Comparison of ENCODE assay signal across 26 cellular contexts in genomic region chr6:156633291-156633690, GRCh38.
"Had no signal": no experiment of that assay in that cellular context is flagged by ENCODE, and none has a peak within 500 bp of the region (broad histone marks: within the 10 kb centered on the region; RNA-seq: fewer than 3 reads in every experiment).

No MANE protein-coding gene starts in this region.

- DNase-seq: activated CD4-positive, alpha-beta memory T cell treated with anti-CD3 and anti-CD28 coated beads, Interleukin-2, amount 10 ng/mL, durations not matched to agents 7 days and 5 days; activated CD4-positive, alpha-beta T cell treated with anti-CD3 and anti-CD28 coated beads, Interleukin-2, amount 10 ng/mL, durations not matched to agents 24 days and 14 days; activated CD4-positive, CD25-positive, alpha-beta regulatory T cell treated with anti-CD3 and anti-CD28 coated beads, Interleukin-2, amount 50 U/mL, for 72 hours; activated CD8-positive, alpha-beta memory T cell treated with anti-CD3 and anti-CD28 coated beads, Interleukin-2, amount 50 U/mL, for 48 hours; activated T-cell treated with anti-CD3 and anti-CD28 coated beads, Interleukin-2, amount 50 U/mL, for 48 hours; anterior cingulate cortex; effector CD8-positive, alpha-beta T cell; kidney glomerular epithelial cell; left ventricle myocardium inferior; nucleus accumbens; pancreas; stimulated activated CD4-positive, alpha-beta T cell treated with anti-CD3 and anti-CD28 coated beads, Interleukin-15, amount 100 ng/mL, for 24 hours; stimulated activated CD4-positive, alpha-beta T cell treated with anti-CD3 and anti-CD28 coated beads, Interleukin-2, amount 100 ng/mL, for 24 hours; stimulated activated naive CD4-positive, alpha-beta T cell treated with Interleukin-2 at 50 U/mL for 16 hours; T-helper 17 cell; T1000; WERI-Rb-1 had no signal

- H3K9me3 Mint-ChIP-seq: activated CD4-positive, alpha-beta memory T cell treated with anti-CD3 and anti-CD28 coated beads, Interleukin-2, amount 10 ng/mL, durations not matched to agents 7 days and 5 days; activated CD4-positive, alpha-beta T cell treated with anti-CD3 and anti-CD28 coated beads, Interleukin-2, amount 10 ng/mL, durations not matched to agents 24 days and 14 days; activated naive CD4-positive, alpha-beta T cell treated with anti-CD3 and anti-CD28 coated beads, Interleukin-2, amount 50 U/mL, for 24 hours; activated T-helper 2 cell treated with anti-CD3 and anti-CD28 coated beads, Interferon-gamma antibody, Interleukin-2, Interleukin-4, amounts not matched to agents 10 μg/mL and 5 μg/mL and 100 μg/mL, durations not matched to agents 14 hours and 24 hours and 36 hours had no signal

- H3K27ac Mint-ChIP-seq: activated CD4-positive, alpha-beta memory T cell treated with anti-CD3 and anti-CD28 coated beads, Interleukin-2, amount 10 ng/mL, durations not matched to agents 7 days and 5 days; activated CD4-positive, alpha-beta T cell treated with anti-CD3 and anti-CD28 coated beads, Interleukin-2, amount 10 ng/mL, durations not matched to agents 24 days and 14 days; activated naive CD4-positive, alpha-beta T cell treated with anti-CD3 and anti-CD28 coated beads, Interleukin-2, amount 50 U/mL, for 24 hours; activated T-helper 2 cell treated with anti-CD3 and anti-CD28 coated beads, Interferon-gamma antibody, Interleukin-2, Interleukin-4, amounts not matched to agents 10 μg/mL and 5 μg/mL and 100 μg/mL, durations not matched to agents 14 hours and 24 hours and 36 hours had no signal

- H3K4me3 ChIP-seq: left ventricle myocardium inferior, pancreas, right atrium auricular region, tibial nerve had no signal

- H3K9me3 ChIP-seq: left ventricle myocardium inferior, pancreas, right atrium auricular region, tibial nerve had no signal

- ATAC-seq: pancreas, T-helper 17 cell had no signal

- H3K36me3 ChIP-seq: left ventricle myocardium inferior, pancreas, right atrium auricular region, tibial nerve, WERI-Rb-1 had no signal

- H3K27me3 Mint-ChIP-seq: activated CD4-positive, alpha-beta memory T cell treated with anti-CD3 and anti-CD28 coated beads, Interleukin-2, amount 10 ng/mL, durations not matched to agents 7 days and 5 days; activated CD4-positive, alpha-beta T cell treated with anti-CD3 and anti-CD28 coated beads, Interleukin-2, amount 10 ng/mL, durations not matched to agents 24 days and 14 days; activated naive CD4-positive, alpha-beta T cell treated with anti-CD3 and anti-CD28 coated beads, Interleukin-2, amount 50 U/mL, for 24 hours; T-helper 17 cell had no signal

- H3K36me3 Mint-ChIP-seq: activated naive CD4-positive, alpha-beta T cell treated with anti-CD3 and anti-CD28 coated beads, Interleukin-2, amount 50 U/mL, for 24 hours had no signal

- H3K27ac ChIP-seq: epithelial cell of prostate, left ventricle myocardium inferior, pancreas, right atrium auricular region, tibial nerve, WERI-Rb-1 had no signal

- H3K4me3 Mint-ChIP-seq: activated CD4-positive, alpha-beta memory T cell treated with anti-CD3 and anti-CD28 coated beads, Interleukin-2, amount 10 ng/mL, durations not matched to agents 7 days and 5 days; activated CD4-positive, alpha-beta T cell treated with anti-CD3 and anti-CD28 coated beads, Interleukin-2, amount 10 ng/mL, durations not matched to agents 24 days and 14 days; activated naive CD4-positive, alpha-beta T cell treated with anti-CD3 and anti-CD28 coated beads, Interleukin-2, amount 50 U/mL, for 24 hours; T-helper 17 cell had no signal

- FAIRE-seq: bronchial epithelial cell, colon, endometrium, frontal cortex, pancreas had no signal

- H3K27me3 ChIP-seq: pancreas, right atrium auricular region, tibial nerve had no signal
